ENCODE assay signal across 8 cellular contexts in the genomic region with DNA sequence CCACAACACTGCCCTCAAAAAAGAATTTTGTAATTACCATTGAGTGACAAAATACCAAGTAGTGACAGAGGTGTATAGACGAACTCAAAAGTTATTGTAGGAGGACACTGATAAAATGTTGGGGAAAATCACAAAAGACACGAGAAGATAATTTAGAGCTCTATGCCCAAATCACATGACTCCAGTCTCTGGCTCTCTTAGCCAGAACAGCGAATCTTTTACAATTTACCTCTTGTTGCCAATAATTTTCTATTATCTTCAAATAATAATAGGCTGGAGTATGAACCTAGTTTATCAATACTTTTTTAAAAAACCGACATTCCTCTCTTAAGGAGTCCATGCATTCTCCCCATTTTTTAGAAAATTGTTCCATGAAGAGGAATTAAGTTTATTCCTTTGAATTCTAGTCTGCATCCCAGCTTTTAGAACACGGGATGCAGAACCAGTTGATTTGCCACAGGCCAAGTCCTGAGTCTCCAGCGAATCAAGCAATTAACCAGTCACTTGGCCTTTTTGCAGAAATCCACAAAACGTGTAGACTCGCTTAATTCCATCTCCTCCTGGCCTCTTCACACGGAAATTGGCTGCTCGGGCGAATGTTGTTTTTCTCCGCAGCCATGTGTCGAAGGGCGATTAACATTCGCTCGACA. TPM values are rescaled to one million over a fixed set of nuclear protein-coding genes. Genes with fewer than 3 reads are reported as not detected.
DNase-seq lines count a peak whose midpoint lies in the region; ATAC-seq and TF ChIP-seq lines count a peak whose summit lies in the region.

No MANE protein-coding gene starts in this region.

- H3K14ac ChIP-seq in trophoblast cell (ENCODE audit: low read length) = no peak overlapping the region

- H3K9me3 ChIP-seq in CD8-positive, alpha-beta T cell (ENCODE audit: low read length) = no peaks in the 10 kb centered on the region
- H3K9me3 ChIP-seq in Peyer's patch (no peaks in the 10 kb centered on the region), esophagus (ENCODE audit: control insufficient read depth in 2 of 2, insufficient read depth in 1 of 2, low read depth in 1 of 2, low read length in 1 of 2) (no peaks in the 10 kb centered on the region), trophoblast cell (ENCODE audit: insufficient read depth, low read depth, low read length) (no peaks in the 10 kb centered on the region)

- H3K27ac Mint-ChIP-seq in CD8-positive, alpha-beta T cell = no peak overlapping the region

- no peaks in the 10 kb centered on the region for H3K79me2 ChIP-seq in trophoblast cell (ENCODE audit: control insufficient read depth, insufficient read depth, low read length, poor library complexity)

- H3K4me3 Mint-ChIP-seq in CD8-positive, alpha-beta T cell = peak overlapping the region; percentile 44

- no peak overlapping the region for H3K9ac ChIP-seq in trophoblast cell (ENCODE audit: low read length)

- H3K27me3 ChIP-seq in CD8-positive, alpha-beta T cell (ENCODE audit: insufficient read depth, low read length) = peaks cover 6% of the 10 kb centered on the region
- H3K27me3 ChIP-seq in Peyer's patch (no peaks in the 10 kb centered on the region), esophagus (ENCODE audit: control insufficient read depth in 1 of 2, insufficient read depth in 2 of 2, low read length in 2 of 2) (peaks cover 0 to 5% of the 10 kb centered on the region in 2 donors), trophoblast cell (ENCODE audit: insufficient read depth, low read length) (peaks cover 22% of the 10 kb centered on the region)

- H3K79me1 ChIP-seq in trophoblast cell (ENCODE audit: low read length) = no peaks in the 10 kb centered on the region

- H3K4me1 Mint-ChIP-seq in CD8-positive, alpha-beta T cell (ENCODE audit: low read depth) = peaks cover 13% of the 10 kb centered on the region

- H3K23ac ChIP-seq in trophoblast cell (ENCODE audit: low read length) = no peak overlapping the region

- no peak overlapping the region for H2AK5ac ChIP-seq in trophoblast cell (ENCODE audit: low read length)

- H2BK12ac ChIP-seq in trophoblast cell (ENCODE audit: low read length) = no peak overlapping the region

- H4K12ac ChIP-seq in trophoblast cell (ENCODE audit: low read depth, low read length) = no peak overlapping the region

- DNase-seq in CD8-positive, alpha-beta T cell = no peak
- no peak for DNase-seq in Peyer's patch
- no peak for DNase-seq in trophoblast cell
- DNase-seq in stimulated activated CD8-positive, alpha-beta memory T cell treated with anti-CD3 and anti-CD28 coated beads, Interleukin-4, amount 100 ng/mL, for 48 hours = no peak
- DNase-seq in NCI-H82 treated with DMSO at 0.1 percent for 48 hours (lab: John Stamatoyannopoulos, UW; ENCODE audit: unreplicated experiment) = no peak
- no peak for DNase-seq in NCI-H526 treated with DMSO at 0.1 percent for 48 hours (lab: John Stamatoyannopoulos, UW)
- DNase-seq in stimulated activated CD4-positive, alpha-beta T cell treated with anti-CD3 and anti-CD28 coated beads, Interleukin-2, amount 100 ng/mL, for 48 hours = no peak

- peaks cover 57% of the 10 kb centered on the region for H3K27me3 Mint-ChIP-seq in CD8-positive, alpha-beta T cell (ENCODE audit: low read depth)

- H2AFZ ChIP-seq in trophoblast cell (ENCODE audit: insufficient read depth, low read length, poor library complexity) = peak overlapping the region; percentile 44

- H4K8ac ChIP-seq in trophoblast cell (ENCODE audit: low read depth, low read length) = no peak overlapping the region

- ATAC-seq in CD8-positive, alpha-beta T cell = no peak

- no peaks in the 10 kb centered on the region for H3K36me3 ChIP-seq in CD8-positive, alpha-beta T cell (ENCODE audit: insufficient read depth, low read length)
- H3K36me3 ChIP-seq in Peyer's patch = no peaks in the 10 kb centered on the region
- H3K36me3 ChIP-seq in esophagus (ENCODE audit: control insufficient read depth in 2 of 2, insufficient read depth in 2 of 2, low read length in 1 of 2) = no peaks in the 10 kb centered on the region
- H3K36me3 ChIP-seq in trophoblast cell (ENCODE audit: control insufficient read depth in 1 of 2, insufficient read depth in 2 of 2, low read length in 2 of 2) = no peaks in the 10 kb centered on the region

- no peaks in the 10 kb centered on the region for H3K9me3 Mint-ChIP-seq in CD8-positive, alpha-beta T cell

- TF ChIP-seq POLR2A in Peyer's patch (IDR thresholded peaks at IDR 0.05) = no peak

- TF ChIP-seq CTCF in CD8-positive, alpha-beta T cell (IDR thresholded peaks at IDR 0.05) = no peak
- no peak for TF ChIP-seq CTCF in Peyer's patch (IDR thresholded peaks at IDR 0.05)

- H3K4me1 ChIP-seq in CD8-positive, alpha-beta T cell (ENCODE audit: insufficient read depth, low read length) = peaks cover 9% of the 10 kb centered on the region
- H3K4me1 ChIP-seq in Peyer's patch (peaks cover 0 to 13% (median 6%) of the 10 kb centered on the region in 4 donors), esophagus (ENCODE audit: control insufficient read depth in 2 of 2, insufficient read depth in 2 of 2, low read length in 1 of 2) (peaks cover 6 to 13% of the 10 kb centered on the region in 2 donors), trophoblast cell (ENCODE audit: control insufficient read depth in 1 of 2, insufficient read depth in 2 of 2, low read length in 2 of 2) (peaks cover 3 to 11% of the 10 kb centered on the region in 2 experiments)

- no peak overlapping the region for H2BK5ac ChIP-seq in trophoblast cell (ENCODE audit: low read depth, low read length, poor library complexity)

- H2BK120ac ChIP-seq in trophoblast cell (ENCODE audit: insufficient read depth, low read length, poor library complexity) = no peak overlapping the region

- H3K4me2 ChIP-seq in trophoblast cell (ENCODE audit: low read length) = peak overlapping the region; percentile 66

- intact Hi-C loops in CD8-positive, alpha-beta T cell (cut with DNase I, micrococcal nuclease) = loop anchor here in 1 of 2 experiments (10.0 kb wide), 1 partner anchor 1608 kb away; the partner anchor contains the start of gene IBTK

- POLR2A ChIA-PET in CD8-positive, alpha-beta T cell (lab: Charles Lee) = no interaction called here

- H3K18ac ChIP-seq in trophoblast cell (ENCODE audit: low read length) = no peak overlapping the region

- CTCF ChIA-PET in CD8-positive, alpha-beta T cell (lab: Charles Lee) = no interaction called here

- no peak overlapping the region for H4K91ac ChIP-seq in trophoblast cell (ENCODE audit: low read depth, low read length)

- H3K36me3 Mint-ChIP-seq in CD8-positive, alpha-beta T cell = no peaks in the 10 kb centered on the region

- no peak overlapping the region for H3K27ac ChIP-seq in CD8-positive, alpha-beta T cell (ENCODE audit: low read depth, low read length)
- no peak overlapping the region for H3K27ac ChIP-seq in Peyer's patch
- H3K27ac ChIP-seq in esophagus (ENCODE audit: low read depth in 2 of 2, low read length in 1 of 2) = no peak overlapping the region
- H3K27ac ChIP-seq in trophoblast cell (ENCODE audit: low read depth, low read length) = no peak overlapping the region

- H3K4ac ChIP-seq in trophoblast cell (ENCODE audit: low read depth, low read length) = no peak overlapping the region

- peak overlapping the region; percentile 13 for H3K4me3 ChIP-seq in CD8-positive, alpha-beta T cell (ENCODE audit: low read depth, low read length)
- peak overlapping the region; percentile 17 to 53 (median 30) for H3K4me3 ChIP-seq in Peyer's patch
- H3K4me3 ChIP-seq in esophagus (ENCODE audit: low read depth in 1 of 2, low read length in 2 of 2) = peak overlapping the region; percentile 42 to 51
- no peak overlapping the region for H3K4me3 ChIP-seq in trophoblast cell (ENCODE audit: low read depth, low read length)

- 12 to 14% methylated on average over 16 of the region's 16 CpGs for WGBS in esophagus, 2 donors
- no CpG with 5 or more reads among the region's 16 CpGs for WGBS in trophoblast cell (ENCODE audit: extremely low coverage, insufficient coverage, insufficient read length)

RNA-seq across cellular contexts. Expression of gene RIPPLY2, which starts 0.5 kb away (rescaled TPM):
- total RNA-seq in CD8-positive, alpha-beta T cell = not detected
- total RNA-seq in Peyer's patch = not detected
- under 1 TPM in 1 of 2 donors, not detected in 1; 0.09 TPM for polyA plus RNA-seq in esophagus
- polyA plus RNA-seq in trophoblast cell (2013) = not detected in 2 replicates

RNA-seq across cellular contexts. Expression of gene CYB5R4, which starts 6.8 kb away (rescaled TPM):
- 10 to 100 TPM; 15.9 to 17.7 TPM for total RNA-seq in CD8-positive, alpha-beta T cell
- total RNA-seq in Peyer's patch = 10 to 100 TPM in 2 of 4 donors, 1 to 10 TPM in 2; 5.3 to 16.5 (median 10.6) TPM
- 1 to 10 TPM; 2.8 to 8.1 TPM for polyA plus RNA-seq in esophagus
- 8.1 TPM in 2 replicates for polyA plus RNA-seq in trophoblast cell (2013)
